13 cellular contexts compared by ENCODE assay signal in genomic region chr7:91995391-91995790, GRCh38. TPM values are rescaled to one million over a fixed set of nuclear protein-coding genes. Genes with fewer than 3 reads are reported as not detected.
DNase-seq lines count a peak whose midpoint lies in the region; ATAC-seq, FAIRE-seq and TF ChIP-seq lines count a peak whose summit lies in the region.
"Had no signal": no experiment of that assay in that cellular context is flagged by ENCODE, and none has a peak within 500 bp of the region (broad histone marks: within the 10 kb centered on the region; RNA-seq: fewer than 3 reads in every experiment).

No MANE protein-coding gene starts in this region.

- no peak for TF ChIP-seq CTCF in GM06990 (IDR thresholded peaks at IDR 0.05; ENCODE audit: insufficient read depth, low read length, poor library complexity, severe bottlenecking)
- TF ChIP-seq CTCF in CD4-positive, alpha-beta T cell (IDR thresholded peaks at IDR 0.05), result no peak

- H3K27me3 Mint-ChIP-seq in CD4-positive, alpha-beta T cell, result no peaks in the 10 kb centered on the region
- H3K27me3 Mint-ChIP-seq: stimulated activated memory B cell treated with anti-CD40 and anti-IgM and Interleukin-4, amounts not matched to agents 10 μg/mL and 1 μg/mL and 100 μg/mL, for 72 hours had no signal

- no peaks in the 10 kb centered on the region for H3K27me3 ChIP-seq in GM06990 (replicated peaks; ENCODE audit: control insufficient read depth, insufficient read depth, low read length)
- H3K27me3 ChIP-seq in CD4-positive, alpha-beta T cell (ENCODE audit: control insufficient read depth, insufficient read depth, low read length), result no peaks in the 10 kb centered on the region

- POLR2A ChIA-PET in CD4-positive, alpha-beta T cell (lab: Charles Lee), result no interaction called here

- H3K9me3 ChIP-seq in CD4-positive, alpha-beta T cell (ENCODE audit: control insufficient read depth, low read length), result no peaks in the 10 kb centered on the region

- peak; percentile 90 for FAIRE-seq in GM19239 (lab: Jason Lieb, UNC)

- CTCF ChIA-PET in CD4-positive, alpha-beta T cell (lab: Charles Lee), result interaction anchor here (0.6 to 0.8 kb wide), 2 partner anchors 115 to 567 kb away, joined by 3 to 4 read pairs; partner anchors contain the start of gene MTERF1

- peaks cover 80% of the 10 kb centered on the region for H3K36me3 Mint-ChIP-seq in CD4-positive, alpha-beta T cell (ENCODE audit: low read depth)

- no peak overlapping the region for H3K27ac ChIP-seq in CD4-positive, alpha-beta T cell (ENCODE audit: low read depth, low read length)

- H3K9me3 Mint-ChIP-seq in CD4-positive, alpha-beta T cell, result no peaks in the 10 kb centered on the region
- H3K9me3 Mint-ChIP-seq: activated T-cell treated with anti-CD3 and anti-CD28 coated beads, Interleukin-2, amount 50 U/mL, for 72 hours; stimulated activated memory B cell treated with anti-CD40 and anti-IgM and Interleukin-4, amounts not matched to agents 10 μg/mL and 1 μg/mL and 100 μg/mL, for 72 hours had no signal

- no peaks in the 10 kb centered on the region for H3K4me1 Mint-ChIP-seq in CD4-positive, alpha-beta T cell (ENCODE audit: low read depth)
- H3K4me1 Mint-ChIP-seq: stimulated activated memory B cell treated with anti-CD40 and anti-IgM and Interleukin-4, amounts not matched to agents 10 μg/mL and 1 μg/mL and 100 μg/mL, for 72 hours had no signal

- H3K4me3 Mint-ChIP-seq in CD4-positive, alpha-beta T cell, result no peak overlapping the region
- H3K4me3 Mint-ChIP-seq: activated T-cell treated with anti-CD3 and anti-CD28 coated beads, Interleukin-2, amount 50 U/mL, for 72 hours; stimulated activated memory B cell treated with anti-CD40 and anti-IgM and Interleukin-4, amounts not matched to agents 10 μg/mL and 1 μg/mL and 100 μg/mL, for 72 hours had no signal

- H3K36me3 ChIP-seq in GM06990 (ENCODE audit: control insufficient read depth, insufficient read depth, low read length), result peaks cover 4% of the 10 kb centered on the region; the same call in 1 of the 2 replicates

- ATAC-seq in HG02610 (IDR thresholded peaks at IDR 0.05; ENCODE audit: unreplicated experiment), result peak; percentile 94
- ATAC-seq in HG03378 (IDR thresholded peaks at IDR 0.05; ENCODE audit: unreplicated experiment), result peak; percentile 89
- ATAC-seq in CD4-positive, alpha-beta T cell (ENCODE audit: poor library complexity), result no peak
- ATAC-seq: activated T-cell treated with anti-CD3 and anti-CD28 coated beads, Interleukin-2, amount 50 U/mL, for 72 hours; stimulated activated memory B cell treated with anti-CD40 and anti-IgM and Interleukin-4, amounts not matched to agents 10 μg/mL and 1 μg/mL and 100 μg/mL, for 72 hours had no signal

- DNase-seq in GM06990 (ENCODE audit: extremely low read depth, insufficient read length) (peak; percentile 39), GM19239 (ENCODE audit: insufficient read length, low spot score) (peak; percentile 9), NCI-H1048 (lab: John Stamatoyannopoulos, UW) (no peak), NCI-H2196 (lab: John Stamatoyannopoulos, UW; ENCODE audit: unreplicated experiment) (no peak)
- DNase-seq in stimulated activated CD4-positive, alpha-beta T cell treated with anti-CD3 and anti-CD28 coated beads, Interleukin-12 subunit alpha, Interleukin-12 subunit beta, amount 100 ng/mL, for 4 hours, result no peak
- DNase-seq in CD4-positive, alpha-beta T cell, result no peak
- DNase-seq: activated T-cell treated with anti-CD3 and anti-CD28 coated beads, Interleukin-2, amount 50 U/mL, for 72 hours; erythroblast; NCI-H1930; stimulated activated CD4-positive, alpha-beta T cell treated with anti-CD3 and anti-CD28 coated beads, Interleukin-15, amount 100 ng/mL, for 24 hours had no signal

- H3K27ac Mint-ChIP-seq in CD4-positive, alpha-beta T cell, result no peak overlapping the region
- H3K27ac Mint-ChIP-seq: activated T-cell treated with anti-CD3 and anti-CD28 coated beads, Interleukin-2, amount 50 U/mL, for 72 hours; stimulated activated memory B cell treated with anti-CD40 and anti-IgM and Interleukin-4, amounts not matched to agents 10 μg/mL and 1 μg/mL and 100 μg/mL, for 72 hours had no signal

- H3K4me3 ChIP-seq in GM06990 (replicated peaks; ENCODE audit: low read depth, low read length), result no peak overlapping the region

- intact Hi-C loops in CD4-positive, alpha-beta T cell (cut with DNase I, micrococcal nuclease), result no loop called here

RNA-seq across cellular contexts. Expression of gene AKAP9, which starts 54.7 kb away (rescaled TPM):
- 10 to 100 TPM; 62.5 to 64.8 TPM for total RNA-seq in CD4-positive, alpha-beta T cell

Comparison
In these comparisons a context has a peak if more than half of its experiments do, and no peak if none do; other contexts are left out.
1. DNase-seq: peak in GM06990 (single experiment) and GM19239 (single experiment); none in NCI-H1048 (single experiment), stimulated activated CD4-positive, alpha-beta T cell treated with anti-CD3 and anti-CD28 coated beads, Interleukin-12 subunit alpha, Interleukin-12 subunit beta, amount 100 ng/mL, for 4 hours (single experiment), NCI-H2196 (single experiment) and CD4-positive, alpha-beta T cell (0 of 10).